27 cellular contexts compared by ENCODE assay signal in the genomic region with DNA sequence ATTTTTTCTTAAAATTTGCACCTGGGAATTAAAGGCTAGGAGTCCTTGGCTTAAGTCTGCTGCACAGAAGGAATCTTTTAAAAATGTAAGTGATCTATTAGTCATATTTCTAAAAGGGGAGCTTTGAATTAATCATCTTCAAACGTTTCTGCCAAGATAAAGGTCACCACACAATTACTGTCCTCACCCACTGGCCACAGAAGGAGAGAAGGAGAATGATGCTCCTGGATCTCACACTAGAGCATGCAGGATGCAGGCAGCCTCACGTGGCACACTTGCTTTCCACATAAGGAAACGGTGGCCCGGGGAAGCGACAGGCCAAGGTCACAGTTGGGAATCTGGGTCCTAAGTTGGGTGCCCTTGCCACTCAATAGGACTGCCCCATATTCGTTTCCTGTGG. TPM values are rescaled to one million over a fixed set of nuclear protein-coding genes. Genes with fewer than 3 reads are reported as not detected.
A peak's percentile ranks its signal among the peaks of the same experiment; 100 is the strongest.
DNase-seq lines count a peak whose midpoint lies in the region; ATAC-seq and TF ChIP-seq lines count a peak whose summit lies in the region.
"Had no signal": no experiment of that assay in that cellular context is flagged by ENCODE, and none has a peak within 500 bp of the region (broad histone marks: within the 10 kb centered on the region; RNA-seq: fewer than 3 reads in every experiment).

No MANE protein-coding gene starts in this region.

- TF ChIP-seq CTCF in H9 (conservative IDR thresholded peaks at IDR 0.05): no peak

- no peaks in the 10 kb centered on the region for H3K79me2 ChIP-seq in H9 (ENCODE audit: insufficient read depth, low read length)

- H3K9me3 ChIP-seq in H9 (ENCODE audit: control insufficient read depth, low read depth, low read length): no peaks in the 10 kb centered on the region

- H3K4ac ChIP-seq in H9 (ENCODE audit: low read depth, low read length): no peak overlapping the region

- H3K36me3 Mint-ChIP-seq in H9 (ENCODE audit: insufficient read depth in 1 of 3, low read depth in 3 of 3): peaks cover 2 to 4% (median 3%) of the 10 kb centered on the region in 3 experiments; a peak in 5 of 7 replicates
- H3K36me3 Mint-ChIP-seq in activated T-cell treated with anti-CD3 and anti-CD28 coated beads, Interleukin-2, amount 50 U/mL, for 24 hours (ENCODE audit: low read depth): no peaks in the 10 kb centered on the region
- H3K36me3 Mint-ChIP-seq: activated naive CD8-positive, alpha-beta T cell; type B pancreatic cell had no signal

- H2BK5ac ChIP-seq in H9 (ENCODE audit: insufficient read length, low read length): no peak overlapping the region

- H3K79me1 ChIP-seq in H9 (ENCODE audit: insufficient read depth, low read depth, low read length, poor library complexity, severe bottlenecking): no peaks in the 10 kb centered on the region

- H3K4me3 Mint-ChIP-seq in H9: no peak overlapping the region
- no peak overlapping the region for H3K4me3 Mint-ChIP-seq in activated T-cell treated with anti-CD3 and anti-CD28 coated beads, Interleukin-2, amount 50 U/mL, for 24 hours
- H3K4me3 Mint-ChIP-seq: activated naive CD8-positive, alpha-beta T cell; activated T-helper 17 cell treated with anti-CD3 and anti-CD28 coated beads, Interleukin-2, amount 50 U/mL, for 72 hours; effector memory CD8-positive, alpha-beta T cell; naive thymus-derived CD8-positive, alpha-beta T cell; type B pancreatic cell had no signal

- H3K14ac ChIP-seq in H9 (ENCODE audit: insufficient read depth, low read length): no peak overlapping the region

- H3K4me2 ChIP-seq in H9 (ENCODE audit: insufficient read depth, insufficient read length, low read length): no peak overlapping the region

- H3K9me3 Mint-ChIP-seq in H9: peaks cover 6% of the 10 kb centered on the region in 2 experiments
- H3K9me3 Mint-ChIP-seq in activated T-cell treated with anti-CD3 and anti-CD28 coated beads, Interleukin-2, amount 50 U/mL, for 24 hours: peaks cover 4% of the 10 kb centered on the region

- no peaks in the 10 kb centered on the region for H3K27me3 ChIP-seq in H9 (ENCODE audit: insufficient read depth, low read length)

- H4K20me1 ChIP-seq in H9 (ENCODE audit: control insufficient read depth, insufficient read depth, insufficient read length): no peaks in the 10 kb centered on the region

- H2AFZ ChIP-seq in H9 (ENCODE audit: low read length): no peak overlapping the region

- no peak overlapping the region for H2BK15ac ChIP-seq in H9 (ENCODE audit: low read depth, low read length)

- H2BK12ac ChIP-seq in H9 (ENCODE audit: insufficient read length, low read depth, low read length): no peak overlapping the region

- H3K9ac ChIP-seq in H9 (ENCODE audit: extremely low read depth, insufficient read length, low read length): no peak overlapping the region

- no peak overlapping the region for H3K27ac ChIP-seq in H9 (ENCODE audit: insufficient read length, low read depth, low read length)
- H3K27ac ChIP-seq: 22Rv1 had no signal

- peak; percentile 14 for DNase-seq in A172 (ENCODE audit: low spot score)
- DNase-seq in H9: no peak
- DNase-seq in foreskin melanocyte: peak; percentile 50
- DNase-seq in NCI-H187 treated with DMSO at 0.1 percent for 48 hours (lab: John Stamatoyannopoulos, UW): no peak
- DNase-seq in activated T-cell treated with anti-CD3 and anti-CD28 coated beads, Interleukin-2, amount 50 U/mL, for 24 hours: no peak
- DNase-seq: activated CD4-positive, alpha-beta T cell treated with anti-CD3 and anti-CD28 coated beads for 4 hours; effector memory CD8-positive, alpha-beta T cell; glutamatergic neuron; Kasumi-1; left colon; mesendoderm; naive thymus-derived CD8-positive, alpha-beta T cell; NCI-H1105; NCI-H2081; NCI-H446 treated with DMSO at 0.1 percent for 48 hours; stimulated activated CD4-positive, alpha-beta T cell treated with anti-CD3 and anti-CD28 coated beads, Interleukin-15, amount 100 ng/mL, for 24 hours; stimulated activated CD8-positive, alpha-beta memory T cell treated with anti-CD3 and anti-CD28 coated beads, Interleukin-4, amount 100 ng/mL, for 48 hours had no signal

- no peaks in the 10 kb centered on the region for H3K23me2 ChIP-seq in H9 (ENCODE audit: insufficient read length, low read depth, low read length, poor library complexity, severe bottlenecking)

- no CpG with 5 or more reads among the region's 6 CpGs for WGBS in H9 (ENCODE audit: extremely low coverage, insufficient read length, low lambda C conversion rate)

- no peaks in the 10 kb centered on the region for H3K27me3 Mint-ChIP-seq in H9 (ENCODE audit: low read depth)
- no peaks in the 10 kb centered on the region for H3K27me3 Mint-ChIP-seq in activated T-cell treated with anti-CD3 and anti-CD28 coated beads, Interleukin-2, amount 50 U/mL, for 24 hours
- H3K27me3 Mint-ChIP-seq: activated naive CD8-positive, alpha-beta T cell; type B pancreatic cell had no signal

- no peak overlapping the region for H3T11ph ChIP-seq in H9 (ENCODE audit: low read length)

- no peak overlapping the region for H2BK20ac ChIP-seq in H9 (ENCODE audit: low read depth, low read length, poor library complexity, severe bottlenecking)

- H3K27ac Mint-ChIP-seq in H9: no peak overlapping the region
- H3K27ac Mint-ChIP-seq in activated T-cell treated with anti-CD3 and anti-CD28 coated beads, Interleukin-2, amount 50 U/mL, for 24 hours: no peak overlapping the region
- H3K27ac Mint-ChIP-seq: activated naive CD8-positive, alpha-beta T cell; activated T-helper 17 cell treated with anti-CD3 and anti-CD28 coated beads, Interleukin-2, amount 50 U/mL, for 72 hours; effector memory CD8-positive, alpha-beta T cell; type B pancreatic cell had no signal

- H2BK120ac ChIP-seq in H9 (ENCODE audit: low read depth, low read length, poor library complexity, severe bottlenecking): no peak overlapping the region

- ATAC-seq in SK-N-SH treated with all-trans-retinoic acid at 6 μM for 48 hours (peak; percentile 70), GM19324 (IDR thresholded peaks at IDR 0.05; ENCODE audit: low FRiP score, unreplicated experiment) (no peak), HG03469 (IDR thresholded peaks at IDR 0.05; ENCODE audit: unreplicated experiment) (no peak)
- ATAC-seq: activated T-helper 17 cell treated with anti-CD3 and anti-CD28 coated beads, Interleukin-2, amount 50 U/mL, for 72 hours; effector memory CD8-positive, alpha-beta T cell; esophagus mucosa; left colon; naive thymus-derived CD8-positive, alpha-beta T cell had no signal

- H3K23ac ChIP-seq in H9 (ENCODE audit: insufficient read length, low read depth, low read length): no peak overlapping the region

- H3K18ac ChIP-seq in H9 (ENCODE audit: insufficient read length, low read depth, low read length): no peak overlapping the region

- H3K56ac ChIP-seq in H9 (ENCODE audit: insufficient read length, low read depth, low read length): no peak overlapping the region

- H4K5ac ChIP-seq in H9 (ENCODE audit: insufficient read length, low read depth, low read length): no peak overlapping the region

- no peak overlapping the region for H4K91ac ChIP-seq in H9 (ENCODE audit: insufficient read length, low read depth, low read length)

- H3K4me1 ChIP-seq in H9 (ENCODE audit: insufficient read depth, low read length): no peaks in the 10 kb centered on the region

- peak overlapping the region; percentile 88 for H4K8ac ChIP-seq in H9 (replicated peaks; ENCODE audit: insufficient read length, low read depth, low read length)

- peaks cover 12% of the 10 kb centered on the region in 2 experiments for H3K4me1 Mint-ChIP-seq in H9
- H3K4me1 Mint-ChIP-seq in activated T-cell treated with anti-CD3 and anti-CD28 coated beads, Interleukin-2, amount 50 U/mL, for 24 hours (ENCODE audit: low read depth): no peaks in the 10 kb centered on the region
- H3K4me1 Mint-ChIP-seq: activated T-helper 17 cell treated with anti-CD3 and anti-CD28 coated beads, Interleukin-2, amount 50 U/mL, for 72 hours; naive thymus-derived CD8-positive, alpha-beta T cell had no signal

- no peak overlapping the region for H2AK5ac ChIP-seq in H9 (ENCODE audit: insufficient read length, low read length)

TF ChIP-seq in SK-N-SH treated with all-trans-retinoic acid at 6 μM for 48 hours, 23 proteins besides CTCF, POLR2A, EP300 and RAD21:
- TF ChIP-seq ISL1 (CRISPR knock-in tag; IDR thresholded peaks at IDR 0.05): peak; percentile 30; the same call in 1 of the 2 replicates
- no peak for TF ChIP-seq CSDC2 (CRISPR knock-in tag; IDR thresholded peaks at IDR 0.05)
TF ChIP-seq in SK-N-SH treated with all-trans-retinoic acid at 6 μM for 48 hours: peak in this region for 1.

RNA-seq across cellular contexts. Expression of a gene that starts 16.9 kb away (rescaled TPM):
- total RNA-seq in A172 (2014; rRNA removed; shearing (Covaris generic)): not detected in 2 replicates
- not detected in 2 replicates for total RNA-seq in H9 (2021)
- total RNA-seq: activated T-helper 17 cell treated with anti-CD3 and anti-CD28 coated beads, Interleukin-2, amount 50 U/mL, for 72 hours; naive thymus-derived CD8-positive, alpha-beta T cell; osteocyte; T-helper 1 cell treated with Interleukin-12 subunit alpha and Interleukin-12 subunit beta and Interleukin-4 antibody, amounts not matched to agents 30 ng/mL and 1 ng/mL, for 36 hours had no signal

Comparison
In these comparisons a context has a peak if more than half of its experiments do, and no peak if none do; other contexts are left out.
1. DNase-seq: peak in A172 (single experiment) and foreskin melanocyte (single experiment); none in H9 (single experiment), NCI-H187 treated with DMSO at 0.1 percent for 48 hours (single experiment) and activated T-cell treated with anti-CD3 and anti-CD28 coated beads, Interleukin-2, amount 50 U/mL, for 24 hours (single experiment).